1 cellular context compared by ENCODE assay signal in genomic region chr16:22374311-22375116, GRCh38.
A peak's percentile ranks its signal among the peaks of the same experiment; 100 is the strongest.
TF ChIP-seq lines count a peak whose summit lies in the region.

Gene CDR2, minus strand, starts transcription at chr16:22374619. Its CDS starts 310 bp downstream, at chr16:22374309.

TF ChIP-seq in K562, 482 proteins besides CTCF, POLR2A, EP300 and RAD21 (continued from another document and continues in another):
- TF ChIP-seq MNT (conservative IDR thresholded peaks at IDR 0.05) (peak; percentile 69 to 87), EGR1 (conservative IDR thresholded peaks at IDR 0.05) (no peak), SP2 (IDR thresholded peaks at IDR 0.05; ENCODE audit: extremely low read depth, low read depth, low read length, poor library complexity, severe bottlenecking) (peak; percentile 90), ARID4B (CRISPR knock-in tag; IDR thresholded peaks at IDR 0.05) (peak; percentile 63; the same call in 1 of the 2 replicates), SIN3A (IDR thresholded peaks at IDR 0.05; ENCODE audit: borderline replicate concordance in 2 of 2, control insufficient read depth in 1 of 2, low read depth in 2 of 2, low read length in 2 of 2) (peak; percentile 44 to 76; a peak in 3 of 4 replicates), EZH2 (IDR thresholded peaks at IDR 0.05; ENCODE audit: borderline replicate concordance, low read depth, low read length) (no peak), ATF7 (IDR thresholded peaks at IDR 0.05) (peak; percentile 65; the same call in 1 of the 2 replicates), ZNF41 (CRISPR knock-in tag; conservative IDR thresholded peaks at IDR 0.05) (no peak), NONO (IDR thresholded peaks at IDR 0.05; ENCODE audit: low read depth in 2 of 2, low read length in 1 of 2) (peak; percentile 25 to 91; a peak in 2 of 4 replicates), NFIC (IDR thresholded peaks at IDR 0.05) (0 out of 2 replicates have a peak, but pooled peaks have one; percentile 16), TEAD1 (CRISPR knock-in tag; IDR thresholded peaks at IDR 0.05) (0 out of 4 replicates have a peak, but pooled peaks of 1 of the 2 experiments have one; percentile 7), EP400 (IDR thresholded peaks at IDR 0.05) (peak; percentile 84), LCOR (CRISPR knock-in tag; IDR thresholded peaks at IDR 0.05) (no peak), ETV1 (tag; conservative IDR thresholded peaks at IDR 0.05; ENCODE audit: low read depth) (peak; percentile 34; the same call in 1 of the 2 replicates), CBX3 (IDR thresholded peaks at IDR 0.05; ENCODE audit: borderline replicate concordance in 1 of 2, low read length in 2 of 2) (no peak), SMARCE1 (IDR thresholded peaks at IDR 0.05) (0 out of 2 replicates have a peak, but pooled peaks have one; percentile 39), TAF1 (IDR thresholded peaks at IDR 0.05; ENCODE audit: control insufficient read depth, extremely low read depth, insufficient read depth, low read length, severe bottlenecking) (peak; percentile 60), ZNF511 (CRISPR knock-in tag; IDR thresholded peaks at IDR 0.05) (no peak), CGGBP1 (CRISPR knock-in tag; IDR thresholded peaks at IDR 0.05) (no peak; the same call in 1 of the 2 replicates), BCOR (IDR thresholded peaks at IDR 0.05) (peak; percentile 36; the same call in 1 of the 2 replicates), SMAD1 (IDR thresholded peaks at IDR 0.05; ENCODE audit: low read depth, low read length, partially characterized antibody) (no peak), CHD7 (IDR thresholded peaks at IDR 0.05; ENCODE audit: low read depth, low read length) (no peak), ESRRA (IDR thresholded peaks at IDR 0.05; ENCODE audit: borderline replicate concordance, low read depth) (0 out of 2 replicates have a peak, but pooled peaks have one; percentile 18), GTF2F1 (IDR thresholded peaks at IDR 0.05; ENCODE audit: low read depth, low read length) (no peak), ATF1 (CRISPR knock-in tag; IDR thresholded peaks at IDR 0.05) (no peak), ATF1 (tag; IDR thresholded peaks at IDR 0.05) (peak; percentile 76)
- TF ChIP-seq, protein P1, sequence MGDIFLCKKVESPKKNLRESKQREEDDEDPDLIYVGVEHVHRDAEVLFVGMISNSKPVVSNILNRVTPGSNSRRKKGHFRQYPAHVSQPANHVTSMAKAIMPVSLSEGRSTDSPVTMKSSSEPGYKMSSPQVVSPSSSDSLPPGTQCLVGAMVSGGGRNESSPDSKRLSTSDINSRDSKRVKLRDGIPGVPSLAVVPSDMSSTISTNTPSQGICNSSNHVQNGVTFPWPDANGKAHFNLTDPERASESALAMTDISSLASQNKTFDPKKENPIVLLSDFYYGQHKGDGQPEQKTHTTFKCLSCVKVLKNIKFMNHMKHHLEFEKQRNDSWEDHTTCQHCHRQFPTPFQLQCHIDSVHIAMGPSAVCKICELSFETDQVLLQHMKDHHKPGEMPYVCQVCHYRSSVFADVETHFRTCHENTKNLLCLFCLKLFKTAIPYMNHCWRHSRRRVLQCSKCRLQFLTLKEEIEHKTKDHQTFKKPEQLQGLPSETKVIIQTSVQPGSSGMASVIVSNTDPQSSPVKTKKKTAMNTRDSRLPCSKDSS (IDR thresholded peaks at IDR 0.05; ENCODE audit: low read depth, partially characterized antibody): no peak
- TF ChIP-seq, protein P2, sequence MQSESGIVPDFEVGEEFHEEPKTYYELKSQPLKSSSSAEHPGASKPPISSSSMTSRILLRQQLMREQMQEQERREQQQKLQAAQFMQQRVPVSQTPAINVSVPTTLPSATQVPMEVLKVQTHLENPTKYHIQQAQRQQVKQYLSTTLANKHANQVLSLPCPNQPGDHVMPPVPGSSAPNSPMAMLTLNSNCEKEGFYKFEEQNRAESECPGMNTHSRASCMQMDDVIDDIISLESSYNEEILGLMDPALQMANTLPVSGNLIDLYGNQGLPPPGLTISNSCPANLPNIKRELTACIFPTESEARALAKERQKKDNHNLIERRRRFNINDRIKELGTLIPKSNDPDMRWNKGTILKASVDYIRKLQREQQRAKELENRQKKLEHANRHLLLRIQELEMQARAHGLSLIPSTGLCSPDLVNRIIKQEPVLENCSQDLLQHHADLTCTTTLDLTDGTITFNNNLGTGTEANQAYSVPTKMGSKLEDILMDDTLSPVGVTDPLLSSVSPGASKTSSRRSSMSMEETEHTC (IDR thresholded peaks at IDR 0.05): no peak
- TF ChIP-seq, protein P3, sequence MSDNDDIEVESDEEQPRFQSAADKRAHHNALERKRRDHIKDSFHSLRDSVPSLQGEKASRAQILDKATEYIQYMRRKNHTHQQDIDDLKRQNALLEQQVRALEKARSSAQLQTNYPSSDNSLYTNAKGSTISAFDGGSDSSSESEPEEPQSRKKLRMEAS (CRISPR knock-in tag; IDR thresholded peaks at IDR 0.05): no peak; the same call in 1 of the 2 replicates
- TF ChIP-seq, protein P4, sequence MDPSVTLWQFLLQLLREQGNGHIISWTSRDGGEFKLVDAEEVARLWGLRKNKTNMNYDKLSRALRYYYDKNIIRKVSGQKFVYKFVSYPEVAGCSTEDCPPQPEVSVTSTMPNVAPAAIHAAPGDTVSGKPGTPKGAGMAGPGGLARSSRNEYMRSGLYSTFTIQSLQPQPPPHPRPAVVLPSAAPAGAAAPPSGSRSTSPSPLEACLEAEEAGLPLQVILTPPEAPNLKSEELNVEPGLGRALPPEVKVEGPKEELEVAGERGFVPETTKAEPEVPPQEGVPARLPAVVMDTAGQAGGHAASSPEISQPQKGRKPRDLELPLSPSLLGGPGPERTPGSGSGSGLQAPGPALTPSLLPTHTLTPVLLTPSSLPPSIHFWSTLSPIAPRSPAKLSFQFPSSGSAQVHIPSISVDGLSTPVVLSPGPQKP (CRISPR knock-in tag; IDR thresholded peaks at IDR 0.05): no peak
